In genomic region chr4:139416073-139416673, GRCh38 we compare ENCODE assay signal across 9 cellular contexts. TPM values are rescaled to one million over a fixed set of nuclear protein-coding genes. Genes with fewer than 3 reads are reported as not detected.
DNase-seq lines count a peak whose midpoint lies in the region; ATAC-seq and TF ChIP-seq lines count a peak whose summit lies in the region.
"Had no signal": no experiment of that assay in that cellular context is flagged by ENCODE, and none has a peak within 500 bp of the region (broad histone marks: within the 10 kb centered on the region; RNA-seq: fewer than 3 reads in every experiment).

No MANE protein-coding gene starts in this region.

- DNase-seq in left ventricle myocardium inferior: no peak
- no peak for DNase-seq in left ventricle myocardium superior
- peak; percentile 49 for DNase-seq in LoVo (ENCODE audit: low spot score)
- peak in 1 of 7 donors; percentile 19 for DNase-seq in adrenal gland
- DNase-seq in inferior parietal cortex (ENCODE audit: extremely low spot score): peak; percentile 56
- no peak for DNase-seq in tibial artery
- no peak for DNase-seq in ureter (ENCODE audit: low spot score)

- H3K36me3 ChIP-seq in left ventricle myocardium inferior: no peaks in the 10 kb centered on the region
- no peaks in the 10 kb centered on the region for H3K36me3 ChIP-seq in adrenal gland (replicated peaks in 1 of 2)
- H3K36me3 ChIP-seq in tibial artery: peaks cover 0 to 18% (median 12%) of the 10 kb centered on the region in 3 donors

- TF ChIP-seq CTCF in left ventricle myocardium inferior (IDR thresholded peaks at IDR 0.05; ENCODE audit: borderline replicate concordance): peak; percentile 76
- TF ChIP-seq CTCF in adrenal gland (IDR thresholded peaks at IDR 0.05): peak; percentile 24 to 78 (median 65)
- TF ChIP-seq CTCF in tibial artery (IDR thresholded peaks at IDR 0.05): peak; percentile 60 to 62

- WGBS in adrenal gland, 4 donors: 68 to 81% (median 71%) methylated on average over 2 of the region's 2 CpGs

- no peaks in the 10 kb centered on the region for H3K27me3 ChIP-seq in left ventricle myocardium inferior (ENCODE audit: low read depth)
- H3K27me3 ChIP-seq in adrenal gland: no peaks in the 10 kb centered on the region
- H3K27me3 ChIP-seq in tibial artery: no peaks in the 10 kb centered on the region

- no peak for TF ChIP-seq POLR2A in adrenal gland (IDR thresholded peaks at IDR 0.05)

- H3K9me3 ChIP-seq in left ventricle myocardium inferior (replicated peaks) (peaks cover 25% of the 10 kb centered on the region), adrenal gland (replicated peaks in 1 of 3) (peaks cover 0 to 6% (median 0%) of the 10 kb centered on the region in 3 donors), tibial artery (peaks cover 0 to 16% (median 0%) of the 10 kb centered on the region in 3 donors)

- peaks cover 7% of the 10 kb centered on the region for H3K4me1 ChIP-seq in left ventricle myocardium inferior
- H3K4me1 ChIP-seq in adrenal gland (replicated peaks in 1 of 2): no peaks in the 10 kb centered on the region
- H3K4me1 ChIP-seq in tibial artery: no peaks in the 10 kb centered on the region

- H3K27ac ChIP-seq in left ventricle myocardium inferior (replicated peaks) (no peak overlapping the region), adrenal gland (no peak overlapping the region), tibial artery (no peak overlapping the region)
- H3K27ac ChIP-seq: epithelial cell of prostate had no signal

- ATAC-seq in left ventricle myocardium superior (no peak), GM18498 (IDR thresholded peaks at IDR 0.05; ENCODE audit: unreplicated experiment) (no peak)

- H3K4me3 ChIP-seq in left ventricle myocardium inferior (no peak overlapping the region), adrenal gland (no peak overlapping the region), tibial artery (no peak overlapping the region)

- intact Hi-C loops in left ventricle myocardium inferior (cut with micrococcal nuclease) (loop anchor here (10.0 kb wide), 1 partner anchor 89 kb away; no protein-coding TSS in a partner anchor), left ventricle myocardium superior (cut with micrococcal nuclease) (no loop called here), adrenal gland (cut with DNase I) (no loop called here), tibial artery (cut with DNase I; ENCODE audit: low total_unique reads) (no loop called here)

RNA-seq across cellular contexts. Expression of gene RAB33B, which starts 37.7 kb away (rescaled TPM):
- total RNA-seq in left ventricle myocardium inferior: 6.1 TPM
- total RNA-seq in left ventricle myocardium superior: 6.3 TPM
- 1 to 10 TPM; 4.6 to 9.4 (median 6.6) TPM for total RNA-seq in adrenal gland
- polyA plus RNA-seq in adrenal gland: 1 to 10 TPM; 2.0 to 4.6 (median 3.2) TPM
- 9.4 TPM for total RNA-seq in ureter

Comparison
In these comparisons a context has a peak if more than half of its experiments do, and no peak if none do; other contexts are left out.
1. DNase-seq: peak in LoVo (single experiment) and inferior parietal cortex (single experiment); none in left ventricle myocardium inferior (single experiment), left ventricle myocardium superior (single experiment), tibial artery (0 of 2) and ureter (single experiment).
2. Peak in every context shown above with its lines, with median percentiles within 50 percentile points of each other: CTCF ChIP-seq.